ENCODE assay signal across 26 cellular contexts in genomic region chr4:86274642-86275041, GRCh38.
"Had no signal": no experiment of that assay in that cellular context is flagged by ENCODE, and none has a peak within 500 bp of the region (broad histone marks: within the 10 kb centered on the region; RNA-seq: fewer than 3 reads in every experiment).

No MANE protein-coding gene starts in this region.

- H3K27ac ChIP-seq: dorsolateral prefrontal cortex, gastrocnemius medialis, heart left ventricle, hepatocyte, prostate gland, sigmoid colon, stomach, testis, tibial artery had no signal

- H3K27me3 Mint-ChIP-seq: natural killer cell treated with Interleukin-12 subunit alpha and Interleukin-12 subunit beta and Interleukin-15 and Interleukin-18, amount 100 ng/mL, for 72 hours had no signal

- H3K36me3 Mint-ChIP-seq: mesothelial cell of epicardium; naive B cell; natural killer cell treated with Interleukin-12 subunit alpha and Interleukin-12 subunit beta and Interleukin-15 and Interleukin-18, amount 100 ng/mL, for 72 hours; type B pancreatic cell had no signal

- H3K9me3 Mint-ChIP-seq: type B pancreatic cell had no signal

- DNase-seq: dorsolateral prefrontal cortex; effector CD4-positive, alpha-beta T cell; foreskin fibroblast; gastrocnemius medialis; heart left ventricle; kidney; mesenchymal stem cell; mucosa of descending colon; naive B cell; nucleus accumbens; right cardiac atrium; sigmoid colon; stimulated activated CD4-positive, alpha-beta T cell treated with anti-CD3 and anti-CD28 coated beads, Interleukin-2, amount 100 ng/mL, for 24 hours; stimulated activated CD4-positive, alpha-beta T cell treated with anti-CD3 and anti-CD28 coated beads, Interleukin-4, amount 100 ng/mL, for 24 hours; stimulated activated naive CD4-positive, alpha-beta T cell treated with Interleukin-2 at 50 U/mL for 16 hours; stomach; testis; tibial artery had no signal

- H3K27me3 ChIP-seq: dorsolateral prefrontal cortex, gastrocnemius medialis, heart left ventricle, hepatocyte, sigmoid colon, stomach, testis, tibial artery had no signal

- H3K4me3 Mint-ChIP-seq: mesothelial cell of epicardium; naive B cell; natural killer cell treated with Interleukin-12 subunit alpha and Interleukin-12 subunit beta and Interleukin-15 and Interleukin-18, amount 100 ng/mL, for 72 hours; stimulated activated effector memory CD8-positive, alpha-beta T cell treated with anti-CD3 and anti-CD28 coated beads, Interleukin-12 subunit alpha, Interleukin-12 subunit beta, amount 100 ng/mL, for 72 hours; type B pancreatic cell had no signal

- H3K4me1 Mint-ChIP-seq: mesothelial cell of epicardium; naive B cell; stimulated activated effector memory CD8-positive, alpha-beta T cell treated with anti-CD3 and anti-CD28 coated beads, Interleukin-12 subunit alpha, Interleukin-12 subunit beta, amount 100 ng/mL, for 72 hours had no signal

- H3K27ac Mint-ChIP-seq: mesothelial cell of epicardium; natural killer cell treated with Interleukin-12 subunit alpha and Interleukin-12 subunit beta and Interleukin-15 and Interleukin-18, amount 100 ng/mL, for 72 hours; stimulated activated effector memory CD8-positive, alpha-beta T cell treated with anti-CD3 and anti-CD28 coated beads, Interleukin-12 subunit alpha, Interleukin-12 subunit beta, amount 100 ng/mL, for 72 hours; type B pancreatic cell had no signal

- H2AFZ ChIP-seq: hepatocyte had no signal

- ATAC-seq: gastrocnemius medialis; heart left ventricle; left lobe of liver; mucosa of descending colon; natural killer cell treated with Interleukin-12 subunit alpha and Interleukin-12 subunit beta and Interleukin-15 and Interleukin-18, amount 100 ng/mL, for 72 hours; right cardiac atrium; stimulated activated effector memory CD8-positive, alpha-beta T cell treated with anti-CD3 and anti-CD28 coated beads, Interleukin-12 subunit alpha, Interleukin-12 subunit beta, amount 100 ng/mL, for 72 hours had no signal

- H3K4me2 ChIP-seq: hepatocyte had no signal

- H3K79me2 ChIP-seq: hepatocyte had no signal

- H3K4me3 ChIP-seq: dorsolateral prefrontal cortex, gastrocnemius medialis, heart left ventricle, hepatocyte, lung, mucosa of descending colon, prostate gland, sigmoid colon, stomach, testis, tibial artery had no signal

- H3K4me1 ChIP-seq: gastrocnemius medialis, heart left ventricle, prostate gland, sigmoid colon, stomach, testis, tibial artery had no signal

- H3K9me3 ChIP-seq: gastrocnemius medialis, heart left ventricle, mucosa of descending colon, prostate gland, sigmoid colon, stomach, testis, tibial artery had no signal

- H3K36me3 ChIP-seq: gastrocnemius medialis, heart left ventricle, prostate gland, sigmoid colon, stomach, tibial artery had no signal
